In genomic region chr12:101931498-101932326, GRCh38 we compare ENCODE assay signal across 9 cellular contexts. TPM values are rescaled to one million over a fixed set of nuclear protein-coding genes. Genes with fewer than 3 reads are reported as not detected.
DNase-seq lines count a peak whose midpoint lies in the region; ATAC-seq and TF ChIP-seq lines count a peak whose summit lies in the region.
"Had no signal": no experiment of that assay in that cellular context is flagged by ENCODE, and none has a peak within 500 bp of the region (broad histone marks: within the 10 kb centered on the region; RNA-seq: fewer than 3 reads in every experiment).

No MANE protein-coding gene starts in this region.

- TF ChIP-seq CTCF in GM12864 (IDR thresholded peaks at IDR 0.05; ENCODE audit: low read depth, low read length, missing control alignments): no peak

- DNase-seq in GM12864 (ENCODE audit: low read depth) (peak; percentile 83), NCI-H146 (lab: John Stamatoyannopoulos, UW) (no peak), T1000 (lab: John Stamatoyannopoulos, UW) (no peak), amniotic stem cell (lab: John Stamatoyannopoulos, UW) (no peak)
- no peak for DNase-seq in activated T-helper 1 cell treated with anti-CD3 and anti-CD28 coated beads, Interleukin-12 subunit alpha, Interleukin-12 subunit beta, Interleukin-2, Interleukin-4 antibody, amounts not matched to agents 30 ng/mL and 10 ng/mL and 1 ng/mL, durations not matched to agents 14 hours and 24 hours and 36 hours (ENCODE audit: low spot score)

- peak; percentile 36 for ATAC-seq in GM19351 (IDR thresholded peaks at IDR 0.05; ENCODE audit: unreplicated experiment)
- ATAC-seq in HG02840 (IDR thresholded peaks at IDR 0.05; ENCODE audit: low FRiP score, unreplicated experiment): peak; percentile 46
- peak; percentile 54 for ATAC-seq in HG03571 (IDR thresholded peaks at IDR 0.05; ENCODE audit: unreplicated experiment)

- H3K4me1 Mint-ChIP-seq in activated T-helper 1 cell treated with anti-CD3 and anti-CD28 coated beads, Interleukin-12 subunit alpha, Interleukin-12 subunit beta, Interleukin-2, Interleukin-4 antibody, amounts not matched to agents 30 ng/mL and 10 ng/mL and 1 ng/mL, durations not matched to agents 14 hours and 24 hours and 36 hours (ENCODE audit: low read depth): peaks cover 37% of the 10 kb centered on the region

- no peak overlapping the region for H3K27ac Mint-ChIP-seq in activated T-helper 1 cell treated with anti-CD3 and anti-CD28 coated beads, Interleukin-12 subunit alpha, Interleukin-12 subunit beta, Interleukin-2, Interleukin-4 antibody, amounts not matched to agents 30 ng/mL and 10 ng/mL and 1 ng/mL, durations not matched to agents 14 hours and 24 hours and 36 hours

- H3K9me3 Mint-ChIP-seq in activated T-helper 1 cell treated with anti-CD3 and anti-CD28 coated beads, Interleukin-12 subunit alpha, Interleukin-12 subunit beta, Interleukin-2, Interleukin-4 antibody, amounts not matched to agents 30 ng/mL and 10 ng/mL and 1 ng/mL, durations not matched to agents 14 hours and 24 hours and 36 hours: no peaks in the 10 kb centered on the region

- intact Hi-C loops in activated T-helper 1 cell treated with anti-CD3 and anti-CD28 coated beads, Interleukin-12 subunit alpha, Interleukin-12 subunit beta, Interleukin-2, Interleukin-4 antibody, amounts not matched to agents 30 ng/mL and 10 ng/mL and 1 ng/mL, durations not matched to agents 14 hours and 24 hours and 36 hours (cut with micrococcal nuclease): loop anchor here (10.0 kb wide), 1 partner anchor 1573 kb away; no protein-coding TSS in a partner anchor

- H3K36me3 Mint-ChIP-seq in activated T-helper 1 cell treated with anti-CD3 and anti-CD28 coated beads, Interleukin-12 subunit alpha, Interleukin-12 subunit beta, Interleukin-2, Interleukin-4 antibody, amounts not matched to agents 30 ng/mL and 10 ng/mL and 1 ng/mL, durations not matched to agents 14 hours and 24 hours and 36 hours (ENCODE audit: low read depth): no peaks in the 10 kb centered on the region

- H3K27me3 Mint-ChIP-seq in activated T-helper 1 cell treated with anti-CD3 and anti-CD28 coated beads, Interleukin-12 subunit alpha, Interleukin-12 subunit beta, Interleukin-2, Interleukin-4 antibody, amounts not matched to agents 30 ng/mL and 10 ng/mL and 1 ng/mL, durations not matched to agents 14 hours and 24 hours and 36 hours (ENCODE audit: insufficient read depth): peaks cover 5% of the 10 kb centered on the region

- H3K4me3 ChIP-seq in GM12864 (ENCODE audit: low read depth, low read length): peak overlapping the region; percentile 43
- H3K4me3 ChIP-seq: BLaER1 treated with 17β-estradiol and CSF1 and Interleukin-3, amounts not matched to agents 10 nM and 100 nM had no signal

- H3K4me3 Mint-ChIP-seq in activated T-helper 1 cell treated with anti-CD3 and anti-CD28 coated beads, Interleukin-12 subunit alpha, Interleukin-12 subunit beta, Interleukin-2, Interleukin-4 antibody, amounts not matched to agents 30 ng/mL and 10 ng/mL and 1 ng/mL, durations not matched to agents 14 hours and 24 hours and 36 hours: no peak overlapping the region

RNA-seq across cellular contexts. Expression of gene DRAM1, which starts 54.3 kb away (rescaled TPM):
- 3.2 and 4.1 TPM in 2 replicates for total RNA-seq in activated T-helper 1 cell treated with anti-CD3 and anti-CD28 coated beads, Interleukin-12 subunit alpha, Interleukin-12 subunit beta, Interleukin-2, Interleukin-4 antibody, amounts not matched to agents 30 ng/mL and 10 ng/mL and 1 ng/mL, durations not matched to agents 14 hours and 24 hours and 36 hours
